4 cellular contexts compared by ENCODE assay signal in genomic region chr14:104482017-104482416, GRCh38.
DNase-seq lines count a peak whose midpoint lies in the region; TF ChIP-seq lines count a peak whose summit lies in the region.
"Not testable (repeated sequence)": the region's sequence is repeated elsewhere in the genome, so short reads cannot be mapped to it uniquely, and the experiment has no call there.

No MANE protein-coding gene starts in this region.

- not testable (repeated sequence) for H3K4me3 Mint-ChIP-seq in endodermal cell

- intact Hi-C loops in cardiac septum (cut with DNase I), result not testable (repeated sequence)

- not testable (repeated sequence) for H3K27ac ChIP-seq in HEK293 (ENCODE audit: extremely low read depth, low read depth, low read length); endodermal cell (ENCODE audit: low read depth, low read length)

- peaks cover 50% of the 10 kb centered on the region for H3K9me3 Mint-ChIP-seq in endodermal cell

- CTCF ChIA-PET in HEK293 (lab: Yijun Ruan, JAX), result not testable (repeated sequence)

- H3K27ac Mint-ChIP-seq in endodermal cell, result not testable (repeated sequence)

- DNase-seq in endodermal cell (peak; percentile 7), cardiac septum (ENCODE audit: low spot score) (peak; percentile 35), mucosa of gallbladder (ENCODE audit: low spot score) (peak; percentile 5)

- POLR2A ChIA-PET in HEK293 (lab: Yijun Ruan, JAX), result not testable (repeated sequence)

- not testable (repeated sequence) for H3K27me3 ChIP-seq in endodermal cell (ENCODE audit: control insufficient read depth, insufficient read depth, low read length, poor library complexity, severe bottlenecking)

- not testable (repeated sequence) for H3K9ac ChIP-seq in endodermal cell (ENCODE audit: extremely low read depth, low read length, poor library complexity, severe bottlenecking)

- WGBS in endodermal cell (ENCODE audit: insufficient coverage in 1 of 2, insufficient read length in 1 of 2), 2 experiments, result 90% methylated on average over 3 to 7 of the region's 9 CpGs

- not testable (repeated sequence) for H3K4me1 Mint-ChIP-seq in endodermal cell

- not testable (repeated sequence) for H3K27me3 Mint-ChIP-seq in endodermal cell (ENCODE audit: insufficient read depth)

- H3K36me3 Mint-ChIP-seq in endodermal cell (ENCODE audit: low read depth), result not testable (repeated sequence)

- not testable (repeated sequence) for H3K4me1 ChIP-seq in HEK293 (ENCODE audit: control insufficient read depth, insufficient read depth, low read length); endodermal cell (ENCODE audit: control insufficient read depth, insufficient read depth, low read length)

- not testable (repeated sequence) for H3K4me3 ChIP-seq in HEK293 (ENCODE audit: low read depth, low read length); endodermal cell (ENCODE audit: low read length)

- TF ChIP-seq CTCF in HEK293 (tag by site-specific recombination; IDR thresholded peaks at IDR 0.05); endodermal cell (conservative IDR thresholded peaks at IDR 0.05): not testable (repeated sequence)

- H3K36me3 ChIP-seq in HEK293 (ENCODE audit: control insufficient read depth in 2 of 2, insufficient read depth in 1 of 2, low read length in 2 of 2); endodermal cell (ENCODE audit: control insufficient read depth, insufficient read depth, low read length): not testable (repeated sequence)

- not testable (repeated sequence) for H3K9me3 ChIP-seq in HEK293 (ENCODE audit: control insufficient read depth, insufficient read depth, low read depth, low read length)
- H3K9me3 ChIP-seq in endodermal cell (ENCODE audit: control insufficient read depth, low read length), result peaks cover 36% of the 10 kb centered on the region

TF ChIP-seq in HEK293, 187 proteins besides CTCF, POLR2A, EP300 and RAD21:
- 0 out of 2 replicates have a peak, but pooled peaks have one; percentile 38 for TF ChIP-seq TRIM28 (IDR thresholded peaks at IDR 0.05; ENCODE audit: borderline replicate concordance, low read length)
- TF ChIP-seq SETDB1 (IDR thresholded peaks at IDR 0.05; ENCODE audit: insufficient read length, low read length), result peak; percentile 90
TF ChIP-seq in HEK293: peak in this region for 2; not testable (repeated sequence) for 185.
